In the genomic region with DNA sequence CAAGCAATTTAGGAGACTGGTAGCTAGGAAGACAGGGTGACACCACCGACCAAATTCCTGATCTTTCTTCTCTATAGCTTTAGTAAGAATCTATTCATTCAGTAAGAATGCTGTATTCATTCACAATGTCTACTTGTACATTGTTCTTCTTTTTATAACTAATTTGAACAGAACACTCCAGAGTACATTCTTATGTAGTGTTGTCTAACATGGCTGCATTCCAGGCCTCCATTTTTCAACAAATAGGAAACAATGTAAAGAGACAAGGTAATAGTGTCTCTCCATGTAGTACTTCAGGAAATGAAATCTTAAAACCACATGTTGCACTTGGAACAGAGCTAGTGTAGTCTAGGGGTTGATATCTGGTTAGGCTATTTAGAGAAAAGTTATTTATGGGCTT, we compare ENCODE assay signal across 8 cellular contexts. TPM values are rescaled to one million over a fixed set of nuclear protein-coding genes. Genes with fewer than 3 reads are reported as not detected.
DNase-seq lines count a peak whose midpoint lies in the region; ATAC-seq, FAIRE-seq and TF ChIP-seq lines count a peak whose summit lies in the region.

No MANE protein-coding gene starts in this region.

- peak overlapping the region; percentile 99 for H3K4me3 Mint-ChIP-seq in activated T-helper 17 cell treated with anti-CD3 and anti-CD28 coated beads, Interleukin-2, amount 50 U/mL, for 72 hours

- 6% methylated on average over 1 of the region's 1 CpG for WGBS in hepatocyte (ENCODE audit: low lambda C conversion rate, missing lambda C conversion rate)
- 13 to 25% (median 16%) methylated on average over 1 of the region's 1 CpG for WGBS in small intestine, 3 donors

- peaks cover 37% of the 10 kb centered on the region for H3K4me1 Mint-ChIP-seq in activated T-helper 17 cell treated with anti-CD3 and anti-CD28 coated beads, Interleukin-2, amount 50 U/mL, for 72 hours

- H3K4me2 ChIP-seq in hepatocyte = peak overlapping the region; percentile 74

- peaks cover 21% of the 10 kb centered on the region for H3K4me1 ChIP-seq in hepatocyte (ENCODE audit: insufficient read depth)
- peaks cover 0 to 6% of the 10 kb centered on the region in 2 donors for H3K4me1 ChIP-seq in small intestine (ENCODE audit: control insufficient read depth in 2 of 2, insufficient read depth in 1 of 2, low read depth in 1 of 2, low read length in 1 of 2)

- no peaks in the 10 kb centered on the region for H3K27me3 ChIP-seq in hepatocyte
- no peaks in the 10 kb centered on the region for H3K27me3 ChIP-seq in small intestine (ENCODE audit: control insufficient read depth in 2 of 2, insufficient read depth in 2 of 2, low read length in 2 of 2)

- FAIRE-seq in small intestine (lab: Jason Lieb, UNC) = no peak

- peaks cover 60% of the 10 kb centered on the region for H3K79me2 ChIP-seq in hepatocyte

- H3K9me3 Mint-ChIP-seq in activated T-helper 17 cell treated with anti-CD3 and anti-CD28 coated beads, Interleukin-2, amount 50 U/mL, for 72 hours = no peaks in the 10 kb centered on the region

- peaks cover 4% of the 10 kb centered on the region for H4K20me1 ChIP-seq in hepatocyte (ENCODE audit: insufficient read depth, poor library complexity, severe bottlenecking)

- no peaks in the 10 kb centered on the region for H3K9me2 ChIP-seq in hepatocyte (replicated peaks; ENCODE audit: insufficient read depth)

- H3K4me3 ChIP-seq in hepatocyte = peak overlapping the region; percentile 68
- H3K4me3 ChIP-seq in small intestine (ENCODE audit: low read depth in 1 of 2, low read length in 2 of 2) = peak overlapping the region; percentile 78 to 84

- ATAC-seq in activated T-helper 17 cell treated with anti-CD3 and anti-CD28 coated beads, Interleukin-2, amount 50 U/mL, for 72 hours (replicated peaks) = no peak
- no peak for ATAC-seq in HG02885 (IDR thresholded peaks at IDR 0.05; ENCODE audit: poor library complexity, unreplicated experiment)

- H3K27ac ChIP-seq in hepatocyte (peak overlapping the region; percentile 96), small intestine (ENCODE audit: low read depth in 1 of 2, low read length in 1 of 2) (peak overlapping the region in 1 of 2 donors; percentile 94)

- H3K36me3 ChIP-seq in hepatocyte (replicated peaks; ENCODE audit: insufficient read depth, low read depth) (no peaks in the 10 kb centered on the region), small intestine (ENCODE audit: control insufficient read depth in 2 of 2, insufficient read depth in 2 of 2, low read length in 2 of 2) (no peaks in the 10 kb centered on the region)

- DNase-seq in HCEC 1CT (peak; percentile 42), hepatocyte (ENCODE audit: low spot score) (peak; percentile 19), small intestine (no peak), kidney tubule cell (ENCODE audit: low spot score) (no peak), NCI-H446 treated with DMSO at 0.1 percent for 48 hours (lab: John Stamatoyannopoulos, UW) (no peak), anterior cingulate cortex (lab: John Stamatoyannopoulos, UW) (no peak)

- no peaks in the 10 kb centered on the region for H3K27me3 Mint-ChIP-seq in activated T-helper 17 cell treated with anti-CD3 and anti-CD28 coated beads, Interleukin-2, amount 50 U/mL, for 72 hours

- peak overlapping the region; percentile 95 for H3K27ac Mint-ChIP-seq in activated T-helper 17 cell treated with anti-CD3 and anti-CD28 coated beads, Interleukin-2, amount 50 U/mL, for 72 hours

- peak overlapping the region; percentile 28 for H2AFZ ChIP-seq in hepatocyte

- peaks cover 19% of the 10 kb centered on the region for H3K36me3 Mint-ChIP-seq in activated T-helper 17 cell treated with anti-CD3 and anti-CD28 coated beads, Interleukin-2, amount 50 U/mL, for 72 hours (ENCODE audit: low read depth)

- TF ChIP-seq CTCF in hepatocyte (IDR thresholded peaks at IDR 0.05; ENCODE audit: poor library complexity) = no peak

- no peaks in the 10 kb centered on the region for H3K9me3 ChIP-seq in hepatocyte (ENCODE audit: low read depth)
- no peaks in the 10 kb centered on the region for H3K9me3 ChIP-seq in small intestine (ENCODE audit: control insufficient read depth, low read depth)

RNA-seq across cellular contexts. Expression of a gene that starts 1.8 kb away (rescaled TPM):
- total RNA-seq in activated T-helper 17 cell treated with anti-CD3 and anti-CD28 coated beads, Interleukin-2, amount 50 U/mL, for 72 hours = 10 to 100 TPM; 18.4 to 27.2 TPM
- 77.3 and 93.4 TPM in 2 replicates for total RNA-seq in hepatocyte
- 60.8 and 64.0 TPM in 2 replicates for polyA plus RNA-seq in hepatocyte
- polyA plus RNA-seq in small intestine = 10 to 100 TPM in 2 of 3 donors, 1 to 10 TPM in 1; 8.9 to 32.2 (median 11.6) TPM

Comparison
In these comparisons a context has a peak if more than half of its experiments do, and no peak if none do; other contexts are left out.
1. DNase-seq: peak in HCEC 1CT (single experiment) and hepatocyte (single experiment); none in small intestine (single experiment), kidney tubule cell (single experiment), NCI-H446 treated with DMSO at 0.1 percent for 48 hours (single experiment) and anterior cingulate cortex (0 of 58).